Comparison of ENCODE assay signal across 8 cellular contexts in genomic region chr17:81509048-81509686, GRCh38. TPM values are rescaled to one million over a fixed set of nuclear protein-coding genes. Genes with fewer than 3 reads are reported as not detected.
DNase-seq lines count a peak whose midpoint lies in the region; ATAC-seq, FAIRE-seq and TF ChIP-seq lines count a peak whose summit lies in the region.

No MANE protein-coding gene starts in this region.

- peak; percentile 37 for DNase-seq in COLO668 (lab: John Stamatoyannopoulos, UW; ENCODE audit: unreplicated experiment)
- no peak for DNase-seq in activated naive CD4-positive, alpha-beta T cell treated with anti-CD3 and anti-CD28 coated beads, Interleukin-2, amount 50 U/mL, for 72 hours (ENCODE audit: low spot score in 2 of 2)
- DNase-seq in keratinocyte (ENCODE audit: low read depth, low spot score), result no peak
- DNase-seq in suprapubic skin (ENCODE audit: low spot score in 2 of 2), result no peak
- no peak for DNase-seq in iPS-NIHi11 (ENCODE audit: low spot score)
- no peak for DNase-seq in NOMO-1 treated with dmso at 0.1 percent for 144 hours (lab: John Stamatoyannopoulos, UW; ENCODE audit: unreplicated experiment)

- ATAC-seq in activated naive CD4-positive, alpha-beta T cell treated with anti-CD3 and anti-CD28 coated beads, Interleukin-2, amount 50 U/mL, for 72 hours, result no peak
- no peak for ATAC-seq in HG03025 (IDR thresholded peaks at IDR 0.05; ENCODE audit: low FRiP score, unreplicated experiment)

- H3K4me2 ChIP-seq in keratinocyte (ENCODE audit: control insufficient read depth, extremely low read depth, insufficient read depth, low read depth, low read length), result peak overlapping the region; percentile 87

- dilution Hi-C loops in keratinocyte (cut with MboI; ENCODE audit: extremely low pct_ligation_motif_present, low sequenced_read_pairs), result no loop called here

- no peak for TF ChIP-seq EP300 in suprapubic skin (IDR thresholded peaks at IDR 0.05)

- peaks cover 37% of the 10 kb centered on the region for H4K20me1 ChIP-seq in keratinocyte (ENCODE audit: control insufficient read depth, extremely low read depth, insufficient read depth, low read length)

- peak; percentile 39 for FAIRE-seq in keratinocyte (lab: Jason Lieb, UNC)

- H3K36me3 ChIP-seq in HUES64 (ENCODE audit: insufficient read depth, low read length) (peaks cover 36% of the 10 kb centered on the region), keratinocyte (ENCODE audit: control insufficient read depth in 2 of 2, extremely low read depth in 1 of 2, insufficient read depth in 2 of 2, low read length in 2 of 2) (peaks cover 20 to 29% of the 10 kb centered on the region in 2 experiments), suprapubic skin (peaks cover 20% of the 10 kb centered on the region)

- peaks cover 26% of the 10 kb centered on the region for H3K79me2 ChIP-seq in keratinocyte (ENCODE audit: control insufficient read depth, insufficient read depth, low read length)

- peak overlapping the region; percentile 91; the same call in 1 of the 2 replicates for H3K27ac ChIP-seq in HUES64 (ENCODE audit: low read depth, low read length)
- H3K27ac ChIP-seq in keratinocyte (ENCODE audit: control insufficient read depth, insufficient read depth, low read length), result no peak overlapping the region
- no peak overlapping the region for H3K27ac ChIP-seq in suprapubic skin

- H3K27me3 ChIP-seq in HUES64 (ENCODE audit: insufficient read depth, low read length) (no peaks in the 10 kb centered on the region), keratinocyte (ENCODE audit: control insufficient read depth, extremely low read depth, insufficient read depth, low read length) (no peaks in the 10 kb centered on the region), suprapubic skin (no peaks in the 10 kb centered on the region)

- H3K36me3 Mint-ChIP-seq in activated naive CD4-positive, alpha-beta T cell treated with anti-CD3 and anti-CD28 coated beads, Interleukin-2, amount 50 U/mL, for 72 hours, result peaks cover 38 to 41% of the 10 kb centered on the region in 2 donors

- no peaks in the 10 kb centered on the region for H3K9me1 ChIP-seq in keratinocyte (ENCODE audit: control insufficient read depth, extremely low read depth, insufficient read depth, low read length)

- 77% methylated on average over 7 of the region's 8 CpGs for WGBS in HUES64
- WGBS in suprapubic skin, result 38% methylated on average over 8 of the region's 8 CpGs

- TF ChIP-seq CTCF in keratinocyte (optimal IDR thresholded peaks at IDR 0.05 in 1 of 3, IDR thresholded peaks at IDR 0.05 in 1 of 3, conservative IDR thresholded peaks at IDR 0.05 in 1 of 3; ENCODE audit: extremely low read depth in 1 of 3, insufficient read depth in 2 of 3, low read length in 3 of 3), result no peak
- no peak for TF ChIP-seq CTCF in suprapubic skin (IDR thresholded peaks at IDR 0.05)

- peak overlapping the region; percentile 98 for H3K9ac ChIP-seq in HUES64 (ENCODE audit: low read depth, low read length)
- H3K9ac ChIP-seq in keratinocyte (ENCODE audit: control insufficient read depth, extremely low read depth, insufficient read depth, low read length), result no peak overlapping the region

- H3K4me3 ChIP-seq in HUES64 (ENCODE audit: low read length), result peak overlapping the region; percentile 98
- peak overlapping the region; percentile 80 to 98 (median 97) for H3K4me3 ChIP-seq in keratinocyte (ENCODE audit: control insufficient read depth in 2 of 3, extremely low read depth in 1 of 3, insufficient read depth in 2 of 3, low read depth in 1 of 3, low read length in 3 of 3)
- peak overlapping the region; percentile 96 for H3K4me3 ChIP-seq in suprapubic skin

- no peak for TF ChIP-seq POLR2A in suprapubic skin (IDR thresholded peaks at IDR 0.05)

- H3K27ac Mint-ChIP-seq in activated naive CD4-positive, alpha-beta T cell treated with anti-CD3 and anti-CD28 coated beads, Interleukin-2, amount 50 U/mL, for 72 hours, result peak overlapping the region; percentile 87 to 98

- no peaks in the 10 kb centered on the region for H3K4me1 ChIP-seq in HUES64 (ENCODE audit: insufficient read depth, low read length)
- peaks cover 4% of the 10 kb centered on the region for H3K4me1 ChIP-seq in keratinocyte (ENCODE audit: control insufficient read depth, extremely low read depth, insufficient read depth, low read length)
- peaks cover 40% of the 10 kb centered on the region for H3K4me1 ChIP-seq in suprapubic skin

- H3K9me3 ChIP-seq in HUES64 (ENCODE audit: insufficient read depth, low read depth, low read length) (no peaks in the 10 kb centered on the region), keratinocyte (ENCODE audit: control insufficient read depth, low read depth, low read length) (peaks cover 2% of the 10 kb centered on the region), suprapubic skin (no peaks in the 10 kb centered on the region)

- H2AFZ ChIP-seq in keratinocyte (ENCODE audit: control insufficient read depth, low read length), result no peak overlapping the region

- peaks cover 0 to 3% of the 10 kb centered on the region in 2 donors for H3K9me3 Mint-ChIP-seq in activated naive CD4-positive, alpha-beta T cell treated with anti-CD3 and anti-CD28 coated beads, Interleukin-2, amount 50 U/mL, for 72 hours

RNA-seq across cellular contexts. Expression of gene ACTG1, which starts 3.4 kb away (rescaled TPM):
- 2,066 TPM for polyA plus RNA-seq in HUES64 (2013, experiment 1 of 2)
- 2,328 TPM for polyA plus RNA-seq in HUES64 (2013, experiment 2 of 2)
- total RNA-seq in activated naive CD4-positive, alpha-beta T cell treated with anti-CD3 and anti-CD28 coated beads, Interleukin-2, amount 50 U/mL, for 72 hours, result 1,000 to 10,000 TPM; 6,062 to 6,573 TPM
- polyA plus RNA-seq in keratinocyte, result 1,003 to 6,215 TPM (median 1,867 TPM) in 3 replicates
- polyA plus RNA-seq in keratinocyte (2011; ENCODE audit: low read depth), result 5,158 TPM
- 3,252 and 7,102 TPM in 2 replicates for polyA plus RNA-seq in keratinocyte (2011; cell fraction: cytosol; rRNA removed)
- polyA plus RNA-seq in keratinocyte (2011; cell fraction: nucleus; rRNA removed), result 2,825 and 3,350 TPM in 2 replicates
- polyA plus RNA-seq in keratinocyte (2012; ENCODE audit: low replicate concordance), result 3,253 and 4,565 TPM in 2 replicates
- 1,155 to 10,422 TPM (median 1,781 TPM) in 3 replicates for polyA minus RNA-seq in keratinocyte
- polyA minus RNA-seq in keratinocyte (2011; cell fraction: cytosol; rRNA and poly(A)+ RNA removed), result 2,831 TPM
- 951 and 1,249 TPM in 2 replicates for polyA minus RNA-seq in keratinocyte (2011; cell fraction: nucleus; rRNA and poly(A)+ RNA removed)
- total RNA-seq in suprapubic skin, result 1,000 to 10,000 TPM; 2,659 to 6,485 (median 4,163) TPM

RNA-seq across cellular contexts. Expression of gene FSCN2, which starts 19.0 kb away (rescaled TPM):
- not detected for polyA plus RNA-seq in HUES64 (2013, experiment 1 of 2)
- polyA plus RNA-seq in HUES64 (2013, experiment 2 of 2), result not detected
- total RNA-seq in activated naive CD4-positive, alpha-beta T cell treated with anti-CD3 and anti-CD28 coated beads, Interleukin-2, amount 50 U/mL, for 72 hours, result under 1 TPM; 0.30 to 0.86 TPM
- not detected in 3 replicates for polyA plus RNA-seq in keratinocyte
- polyA plus RNA-seq in keratinocyte (2011; ENCODE audit: low read depth), result not detected
- not detected in 2 replicates for polyA plus RNA-seq in keratinocyte (2011; cell fraction: cytosol; rRNA removed)
- polyA plus RNA-seq in keratinocyte (2011; cell fraction: nucleus; rRNA removed), result 0.09 and 0.19 TPM in 2 replicates
- polyA plus RNA-seq in keratinocyte (2012; ENCODE audit: low replicate concordance), result not detected in 2 replicates
- polyA minus RNA-seq in keratinocyte, result not detected in 3 replicates
- not detected for polyA minus RNA-seq in keratinocyte (2011; cell fraction: cytosol; rRNA and poly(A)+ RNA removed)
- 0.32 TPM in 1 of 2 replicates, not detected in the other for polyA minus RNA-seq in keratinocyte (2011; cell fraction: nucleus; rRNA and poly(A)+ RNA removed)
- total RNA-seq in suprapubic skin, result 1 to 10 TPM in 3 of 4 donors, under 1 TPM in 1; 0.52 to 4.7 (median 3.3) TPM

RNA-seq across cellular contexts. Expression of gene FAAP100, which starts 43.0 kb away (rescaled TPM):
- 22.5 TPM for polyA plus RNA-seq in HUES64 (2013, experiment 1 of 2)
- 20.7 TPM for polyA plus RNA-seq in HUES64 (2013, experiment 2 of 2)
- total RNA-seq in activated naive CD4-positive, alpha-beta T cell treated with anti-CD3 and anti-CD28 coated beads, Interleukin-2, amount 50 U/mL, for 72 hours, result 10 to 100 TPM; 19.8 to 37.9 TPM
- 3.8 to 7.4 TPM (median 6.9 TPM) in 3 replicates for polyA plus RNA-seq in keratinocyte
- polyA plus RNA-seq in keratinocyte (2011; ENCODE audit: low read depth), result 2.7 TPM
- 3.7 and 9.0 TPM in 2 replicates for polyA plus RNA-seq in keratinocyte (2011; cell fraction: cytosol; rRNA removed)
- 13.2 and 18.1 TPM in 2 replicates for polyA plus RNA-seq in keratinocyte (2011; cell fraction: nucleus; rRNA removed)
- 8.1 and 11.7 TPM in 2 replicates for polyA plus RNA-seq in keratinocyte (2012; ENCODE audit: low replicate concordance)
- polyA minus RNA-seq in keratinocyte, result 6.2 to 11.1 TPM (median 10.2 TPM) in 3 replicates
- polyA minus RNA-seq in keratinocyte (2011; cell fraction: cytosol; rRNA and poly(A)+ RNA removed), result 16.1 TPM
- polyA minus RNA-seq in keratinocyte (2011; cell fraction: nucleus; rRNA and poly(A)+ RNA removed), result 14.0 and 14.1 TPM in 2 replicates
- 10 to 100 TPM; 33.0 to 44.2 (median 37.7) TPM for total RNA-seq in suprapubic skin
